ENCODE assay signal across 19 cellular contexts in the genomic region with DNA sequence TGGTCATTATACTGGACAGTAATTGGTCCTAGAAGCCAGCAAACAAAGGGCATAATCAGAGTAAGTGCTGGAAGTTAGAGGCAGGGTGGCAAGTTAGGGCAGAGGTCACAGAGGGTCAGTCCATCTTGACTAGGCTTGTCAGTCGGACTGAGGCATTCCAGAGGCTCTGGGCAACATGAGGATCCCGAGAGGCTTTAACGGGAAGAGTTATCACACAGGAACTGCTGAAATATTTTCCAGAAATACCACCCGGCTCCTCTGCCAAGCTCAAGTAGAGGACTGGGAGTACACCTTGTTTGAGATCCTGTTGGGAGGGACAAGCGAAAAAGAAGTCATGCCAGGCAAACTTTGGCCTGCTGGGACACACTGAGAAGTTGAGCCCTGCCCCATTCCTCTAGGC. TPM values are rescaled to one million over a fixed set of nuclear protein-coding genes. Genes with fewer than 3 reads are reported as not detected.
DNase-seq lines count a peak whose midpoint lies in the region; ATAC-seq and TF ChIP-seq lines count a peak whose summit lies in the region.
"Had no signal": no experiment of that assay in that cellular context is flagged by ENCODE, and none has a peak within 500 bp of the region (broad histone marks: within the 10 kb centered on the region; RNA-seq: fewer than 3 reads in every experiment).

No MANE protein-coding gene starts in this region.

- H4K20me1 ChIP-seq in mammary epithelial cell (ENCODE audit: insufficient read depth, low read length) = no peaks in the 10 kb centered on the region
- H4K20me1 ChIP-seq: BLaER1 had no signal

- H3K27ac ChIP-seq in mammary epithelial cell (ENCODE audit: insufficient read depth, low read depth, low read length) (peak overlapping the region; percentile 91), heart right ventricle (no peak overlapping the region), left ventricle myocardium inferior (replicated peaks) (no peak overlapping the region), SJSA1 (peak overlapping the region; percentile 70)
- H3K27ac ChIP-seq: 22Rv1, BLaER1, C4-2B, GM23248 had no signal

- ATAC-seq in heart right ventricle (peak in 5 of 8 donors; percentile 31 to 84 (median 48)), memory B cell (ENCODE audit: low read depth) (no peak)
- no peak for ATAC-seq in activated T-cell treated with anti-CD3 and anti-CD28 coated beads, Interleukin-2, amount 50 U/mL, for 72 hours (replicated peaks in 1 of 2)
- ATAC-seq: CD8-positive, alpha-beta T cell had no signal

- H3K9me3 ChIP-seq in mammary epithelial cell (replicated peaks; ENCODE audit: insufficient read depth, low read length) = no peaks in the 10 kb centered on the region
- no peaks in the 10 kb centered on the region for H3K9me3 ChIP-seq in heart right ventricle
- no peaks in the 10 kb centered on the region for H3K9me3 ChIP-seq in left ventricle myocardium inferior (replicated peaks)
- H3K9me3 ChIP-seq in SJSA1 (replicated peaks) = no peaks in the 10 kb centered on the region
- H3K9me3 ChIP-seq: BLaER1, Caco-2 had no signal

- intact Hi-C loops in mammary epithelial cell (cut with micrococcal nuclease) = no loop called here
- intact Hi-C loops in MCF 10A (cut with micrococcal nuclease) = no loop called here
- intact Hi-C loops in heart right ventricle (cut with DNase I) = no loop called here
- intact Hi-C loops in left ventricle myocardium inferior (cut with micrococcal nuclease) = no loop called here

- no peak overlapping the region for H3K9ac ChIP-seq in mammary epithelial cell (ENCODE audit: insufficient read depth, low read length)
- H3K9ac ChIP-seq: BLaER1, GM23248 had no signal

- H3K36me3 ChIP-seq in mammary epithelial cell (ENCODE audit: insufficient read depth, low read length) (no peaks in the 10 kb centered on the region), heart right ventricle (no peaks in the 10 kb centered on the region), left ventricle myocardium inferior (no peaks in the 10 kb centered on the region), SJSA1 (no peaks in the 10 kb centered on the region)
- H3K36me3 ChIP-seq: BLaER1 had no signal

- no peak for DNase-seq in mammary epithelial cell
- DNase-seq in MCF 10A (ENCODE audit: unreplicated experiment) = no peak
- no peak for DNase-seq in heart right ventricle
- no peak for DNase-seq in left ventricle myocardium inferior
- DNase-seq in SJSA1 (ENCODE audit: low read depth in 1 of 2, low spot score in 2 of 2) = no peak
- no peak for DNase-seq in memory B cell (ENCODE audit: low spot score in 2 of 2)
- no peak for DNase-seq in activated T-cell treated with anti-CD3 and anti-CD28 coated beads, Interleukin-2, amount 50 U/mL, for 72 hours
- no peak for DNase-seq in activated gamma-delta T cell treated with Interleukin-2 at 50 U/mL for 16 hours
- DNase-seq: Caco-2; CD4-positive, CD25-positive, alpha-beta regulatory T cell; CD8-positive, alpha-beta T cell; DMS153; DND-41; GM23248; H9 had no signal

- H3K9me3 Mint-ChIP-seq in MCF 10A (ENCODE audit: unreplicated experiment) = peaks cover 5% of the 10 kb centered on the region
- H3K9me3 Mint-ChIP-seq in memory B cell = no peaks in the 10 kb centered on the region
- no peaks in the 10 kb centered on the region for H3K9me3 Mint-ChIP-seq in activated T-cell treated with anti-CD3 and anti-CD28 coated beads, Interleukin-2, amount 50 U/mL, for 72 hours
- H3K9me3 Mint-ChIP-seq: CD4-positive, CD25-positive, alpha-beta regulatory T cell; CD8-positive, alpha-beta T cell; H9 had no signal

- H3K27me3 Mint-ChIP-seq in MCF 10A (ENCODE audit: insufficient read depth, unreplicated experiment) = no peaks in the 10 kb centered on the region
- peaks cover 3% of the 10 kb centered on the region for H3K27me3 Mint-ChIP-seq in memory B cell
- H3K27me3 Mint-ChIP-seq in activated T-cell treated with anti-CD3 and anti-CD28 coated beads, Interleukin-2, amount 50 U/mL, for 72 hours (ENCODE audit: low read depth) = peaks cover 6% of the 10 kb centered on the region

- H3K27ac Mint-ChIP-seq in MCF 10A (ENCODE audit: low read depth, unreplicated experiment) = no peak overlapping the region
- H3K27ac Mint-ChIP-seq in memory B cell = peak overlapping the region; percentile 39
- H3K27ac Mint-ChIP-seq in activated T-cell treated with anti-CD3 and anti-CD28 coated beads, Interleukin-2, amount 50 U/mL, for 72 hours = no peak overlapping the region
- H3K27ac Mint-ChIP-seq: B cell; CD8-positive, alpha-beta T cell; H9 had no signal

- H3K36me3 Mint-ChIP-seq in MCF 10A (ENCODE audit: insufficient read depth, unreplicated experiment) (no peaks in the 10 kb centered on the region), memory B cell (peaks cover 2% of the 10 kb centered on the region)
- no peaks in the 10 kb centered on the region for H3K36me3 Mint-ChIP-seq in activated T-cell treated with anti-CD3 and anti-CD28 coated beads, Interleukin-2, amount 50 U/mL, for 72 hours (ENCODE audit: insufficient read depth in 2 of 2)
- H3K36me3 Mint-ChIP-seq: CD4-positive, CD25-positive, alpha-beta regulatory T cell; CD8-positive, alpha-beta T cell had no signal

- no TSS peak for BruUV-seq in mammary epithelial cell (replicated peaks; lab: Mats Ljungman, UMichigan)
- no TSS peak for BruUV-seq in MCF 10A (replicated peaks; lab: Mats Ljungman, UMichigan)

- peaks cover 7% of the 10 kb centered on the region for H3K4me1 Mint-ChIP-seq in MCF 10A (ENCODE audit: insufficient read depth, unreplicated experiment)
- H3K4me1 Mint-ChIP-seq in memory B cell = peaks cover 7% of the 10 kb centered on the region
- no peaks in the 10 kb centered on the region for H3K4me1 Mint-ChIP-seq in activated T-cell treated with anti-CD3 and anti-CD28 coated beads, Interleukin-2, amount 50 U/mL, for 72 hours (ENCODE audit: low read depth)
- H3K4me1 Mint-ChIP-seq: H9 had no signal

- POLR2A ChIA-PET in MCF 10A (lab: Yijun Ruan, JAX) = interaction anchor here (0.5 kb wide), 1 partner anchor 13 kb away, joined by 3 read pairs; no protein-coding TSS in a partner anchor

- peak overlapping the region; percentile 4 for H2AFZ ChIP-seq in mammary epithelial cell (ENCODE audit: low read depth, low read length)
- H2AFZ ChIP-seq: GM23248 had no signal

- H3K4me1 ChIP-seq in mammary epithelial cell (ENCODE audit: insufficient read depth, low read length) (peaks cover 26% of the 10 kb centered on the region), heart right ventricle (peaks cover 0 to 12% (median 0%) of the 10 kb centered on the region in 9 donors), left ventricle myocardium inferior (no peaks in the 10 kb centered on the region), SJSA1 (replicated peaks) (peaks cover 24% of the 10 kb centered on the region)
- H3K4me1 ChIP-seq: BLaER1, Caco-2 had no signal

- H3K4me3 Mint-ChIP-seq in MCF 10A (ENCODE audit: unreplicated experiment) (no peak overlapping the region), memory B cell (no peak overlapping the region)
- H3K4me3 Mint-ChIP-seq in activated T-cell treated with anti-CD3 and anti-CD28 coated beads, Interleukin-2, amount 50 U/mL, for 72 hours = no peak overlapping the region
- H3K4me3 Mint-ChIP-seq: B cell; CD4-positive, CD25-positive, alpha-beta regulatory T cell; CD8-positive, alpha-beta T cell; H9 had no signal

- dilution Hi-C loops in mammary epithelial cell (cut with HindIII; ENCODE audit: low sequenced_read_pairs) = no loop called here

- H3K79me2 ChIP-seq in mammary epithelial cell (ENCODE audit: insufficient read depth, low read length) = no peaks in the 10 kb centered on the region

- H3K27me3 ChIP-seq in mammary epithelial cell (ENCODE audit: insufficient read depth, low read length) (no peaks in the 10 kb centered on the region), heart right ventricle (no peaks in the 10 kb centered on the region), left ventricle myocardium inferior (ENCODE audit: low read depth) (no peaks in the 10 kb centered on the region), SJSA1 (replicated peaks) (no peaks in the 10 kb centered on the region)
- H3K27me3 ChIP-seq: BLaER1 had no signal

- H3K4me2 ChIP-seq in mammary epithelial cell (ENCODE audit: insufficient read depth, low read depth, low read length) = no peak overlapping the region
- H3K4me2 ChIP-seq: BLaER1 had no signal

- in situ Hi-C loops in mammary epithelial cell (cut with MboI; ENCODE audit: low sequenced_read_pairs in 2 of 2) = no loop called here

- 93% methylated on average over 5 of the region's 5 CpGs for whole genome bisulfite sequencing in mammary epithelial cell (ENCODE audit: low coverage, missing lambda C conversion rate)
- 44 to 50% methylated on average over 5 of the region's 5 CpGs for WGBS in heart right ventricle, 2 donors

- CTCF ChIA-PET in mammary epithelial cell (lab: Charles Lee; ENCODE audit: low non-redundant PET) (no interaction called here), MCF 10A (lab: Yijun Ruan, JAX) (interaction anchor here (0.6 to 0.7 kb wide), 2 partner anchors 48 to 237 kb away, joined by 3 read pairs; no protein-coding TSS in a partner anchor)

- H3K4me3 ChIP-seq in mammary epithelial cell (replicated peaks in 1 of 3; ENCODE audit: insufficient read depth in 1 of 3, low read depth in 2 of 3, low read length in 3 of 3) (no peak overlapping the region), heart right ventricle (no peak overlapping the region), left ventricle myocardium inferior (no peak overlapping the region), SJSA1 (no peak overlapping the region)
- H3K4me3 ChIP-seq: BLaER1, GM23248 had no signal

- TF ChIP-seq CTCF in mammary epithelial cell (conservative IDR thresholded peaks at IDR 0.05 in 1 of 2, IDR thresholded peaks at IDR 0.05 in 1 of 2; ENCODE audit: extremely low read depth in 1 of 2, insufficient read depth in 1 of 2, low read depth in 1 of 2, low read length in 2 of 2) (no peak), MCF 10A (IDR thresholded peaks at IDR 0.05; ENCODE audit: unreplicated experiment) (no peak), heart right ventricle (IDR thresholded peaks at IDR 0.05) (no peak), left ventricle myocardium inferior (IDR thresholded peaks at IDR 0.05; ENCODE audit: borderline replicate concordance) (no peak)

RNA-seq across cellular contexts. Expression of a gene that starts 13.7 kb away (rescaled TPM):
- total RNA-seq in mammary epithelial cell = 1 to 10 TPM; 2.5 to 9.5 TPM
- 1.9 TPM for polyA plus RNA-seq in mammary epithelial cell
- not detected for polyA minus RNA-seq in mammary epithelial cell
- 4.3 and 5.6 TPM in 2 replicates for total RNA-seq in MCF 10A (2022)
- total RNA-seq in heart right ventricle = 1 to 10 TPM in 5 of 10 donors, under 1 TPM in 5; 0.52 to 1.7 (median 0.99) TPM
- polyA plus RNA-seq in heart right ventricle = 1 to 10 TPM; 1.2 to 1.3 TPM
- total RNA-seq in left ventricle myocardium inferior = 0.82 TPM
- 0.34 and 1.3 TPM in 2 replicates for total RNA-seq in SJSA1 (2014; rRNA removed; shearing (Covaris generic))
- 1 to 10 TPM; 3.7 to 4.9 TPM for total RNA-seq in activated T-cell treated with anti-CD3 and anti-CD28 coated beads, Interleukin-2, amount 50 U/mL, for 72 hours

RNA-seq across cellular contexts. Expression of a gene that starts 13.8 kb away (rescaled TPM):
- 10 to 100 TPM; 39.0 to 50.4 TPM for total RNA-seq in mammary epithelial cell
- 88.7 TPM for polyA plus RNA-seq in mammary epithelial cell
- polyA minus RNA-seq in mammary epithelial cell = 46.2 TPM
- total RNA-seq in MCF 10A (2022) = 16.4 and 19.9 TPM in 2 replicates
- total RNA-seq in heart right ventricle = 1 to 10 TPM; 1.1 to 6.7 (median 2.4) TPM
- polyA plus RNA-seq in heart right ventricle = 1 to 10 TPM; 2.9 to 8.7 TPM
- 2.9 TPM for total RNA-seq in left ventricle myocardium inferior
- 13.8 and 15.2 TPM in 2 replicates for total RNA-seq in SJSA1 (2014; rRNA removed; shearing (Covaris generic))
- 10 to 100 TPM; 67.6 to 67.9 TPM for total RNA-seq in activated T-cell treated with anti-CD3 and anti-CD28 coated beads, Interleukin-2, amount 50 U/mL, for 72 hours

RNA-seq across cellular contexts. Expression of a gene that starts 27.6 kb away (rescaled TPM):
- 100 to 1,000 TPM; 137 to 172 TPM for total RNA-seq in mammary epithelial cell
- polyA plus RNA-seq in mammary epithelial cell = 124 TPM
- 244 TPM for polyA minus RNA-seq in mammary epithelial cell
- 113 and 117 TPM in 2 replicates for total RNA-seq in MCF 10A (2022)
- total RNA-seq in heart right ventricle = 100 to 1,000 TPM; 140 to 285 (median 195) TPM
- polyA plus RNA-seq in heart right ventricle = 100 to 1,000 TPM; 123 to 168 TPM
- total RNA-seq in left ventricle myocardium inferior = 201 TPM
- 95.2 and 136 TPM in 2 replicates for total RNA-seq in SJSA1 (2014; rRNA removed; shearing (Covaris generic))
- total RNA-seq in activated T-cell treated with anti-CD3 and anti-CD28 coated beads, Interleukin-2, amount 50 U/mL, for 72 hours = 10 to 100 TPM; 68.9 to 71.4 TPM

RNA-seq across cellular contexts. Expression of a gene that starts 34.1 kb away (rescaled TPM):
- total RNA-seq in mammary epithelial cell (100 to 1,000 TPM; 124 to 206 TPM), MCF 10A (2022) (49.1 and 63.0 TPM in 2 replicates), heart right ventricle (10 to 100 TPM in 8 of 10 donors, 1 to 10 TPM in 2; 9.3 to 23.4 (median 14.9) TPM), left ventricle myocardium inferior (14.0 TPM)
- polyA plus RNA-seq in mammary epithelial cell (99.4 TPM), heart right ventricle (10 to 100 TPM; 25.5 to 33.9 TPM)
- 77.8 TPM for polyA minus RNA-seq in mammary epithelial cell
- 5.6 and 8.7 TPM in 2 replicates for total RNA-seq in SJSA1 (2014; rRNA removed; shearing (Covaris generic))
- total RNA-seq in activated T-cell treated with anti-CD3 and anti-CD28 coated beads, Interleukin-2, amount 50 U/mL, for 72 hours = 1 to 10 TPM; 3.1 to 4.8 TPM

RNA-seq across cellular contexts. Expression of a gene that starts 47.2 kb away (rescaled TPM):
- total RNA-seq in mammary epithelial cell (10 to 100 TPM; 15.0 to 43.2 TPM), MCF 10A (2022) (34.6 and 36.0 TPM in 2 replicates), heart right ventricle (10 to 100 TPM in 9 of 10 donors, 1 to 10 TPM in 1; 8.9 to 22.0 (median 19.4) TPM), left ventricle myocardium inferior (19.3 TPM)
- polyA plus RNA-seq in mammary epithelial cell (11.7 TPM), heart right ventricle (10 to 100 TPM; 29.6 to 40.7 TPM)
- polyA minus RNA-seq in mammary epithelial cell = 0.47 TPM
- total RNA-seq in SJSA1 (2014; rRNA removed; shearing (Covaris generic)) = 10.1 and 14.0 TPM in 2 replicates
- total RNA-seq in activated T-cell treated with anti-CD3 and anti-CD28 coated beads, Interleukin-2, amount 50 U/mL, for 72 hours = 10 to 100 TPM; 39.2 to 44.1 TPM

Comparison
In these comparisons a context has a peak if more than half of its experiments do, and no peak if none do; other contexts are left out.
1. H3K27ac ChIP-seq: peak in mammary epithelial cell (single experiment) and SJSA1 (single experiment); none in heart right ventricle (0 of 10) and left ventricle myocardium inferior (single experiment).
2. ATAC-seq: peak in heart right ventricle (5 of 8); none in memory B cell (single experiment) and activated T-cell treated with anti-CD3 and anti-CD28 coated beads, Interleukin-2, amount 50 U/mL, for 72 hours (0 of 2).